1 cellular context compared by ENCODE assay signal in the genomic region with DNA sequence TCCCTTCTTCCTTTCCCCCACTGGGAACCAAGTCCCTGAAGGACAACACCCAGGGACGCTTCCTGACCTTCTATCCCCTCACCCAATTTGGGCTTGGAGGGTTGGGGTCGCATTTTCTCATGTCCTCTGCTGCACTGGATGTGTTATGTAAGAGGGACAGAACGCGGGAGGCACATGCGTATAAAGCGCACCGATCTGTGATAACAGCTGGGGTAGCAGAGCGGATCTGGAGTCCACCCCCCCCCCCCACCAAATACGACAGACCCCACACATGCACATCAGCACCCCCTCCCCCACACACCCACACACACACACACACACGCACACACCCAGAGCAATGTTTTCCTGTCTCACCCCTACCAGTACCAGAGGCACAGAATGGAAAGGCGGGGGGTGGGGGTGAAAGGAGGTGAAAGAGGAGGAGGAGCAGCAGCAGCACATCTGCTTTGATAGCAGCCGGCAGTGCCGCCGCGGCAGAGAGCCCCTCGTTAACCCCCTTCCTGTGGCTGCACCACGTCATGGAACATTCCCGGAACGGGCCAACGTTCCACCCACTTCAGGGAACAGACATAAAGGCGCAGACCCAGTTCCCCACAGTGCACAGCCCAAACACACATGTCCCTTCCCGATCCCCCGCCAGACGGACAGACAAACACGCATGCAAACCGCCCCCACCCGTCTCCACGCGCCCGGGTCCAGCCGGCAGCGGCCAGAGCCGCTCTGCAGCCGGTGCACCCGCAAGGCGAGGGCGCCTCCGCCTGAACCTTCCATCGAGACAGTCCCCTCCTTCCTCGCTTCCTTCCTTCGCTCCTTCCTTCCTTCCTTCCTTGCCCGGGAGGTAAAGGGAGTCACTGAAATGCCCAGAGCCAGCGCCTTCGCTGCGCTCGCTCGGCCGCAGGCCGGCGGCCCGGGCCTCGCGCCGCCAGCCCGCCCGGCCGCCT.
TF ChIP-seq lines count a peak whose summit lies in the region.

No MANE protein-coding gene starts in this region.

TF ChIP-seq in H1, 55 proteins besides CTCF, POLR2A, EP300 and RAD21:
- TF ChIP-seq RXRA (IDR thresholded peaks at IDR 0.05; ENCODE audit: insufficient read depth, low read depth, low read length) (no peak), EGR1 (IDR thresholded peaks at IDR 0.05; ENCODE audit: borderline replicate concordance, low read depth, low read length) (peak; percentile 15; the same call in 1 of the 2 replicates), SRF (IDR thresholded peaks at IDR 0.05; ENCODE audit: low read depth, low read length) (no peak), TBP (IDR thresholded peaks at IDR 0.05; ENCODE audit: low read depth, low read length) (peak; percentile 77), KDM4A (IDR thresholded peaks at IDR 0.05; ENCODE audit: low read depth, low read length, severe bottlenecking) (peak; percentile 50), SIN3A (conservative IDR thresholded peaks at IDR 0.05 in 1 of 2, IDR thresholded peaks at IDR 0.05 in 1 of 2; ENCODE audit: low read depth in 1 of 2, low read length in 2 of 2) (peak; percentile 45 to 68; a peak in 2 of 4 replicates), CREB1 (IDR thresholded peaks at IDR 0.05) (peak; percentile 88), RBBP5 (IDR thresholded peaks at IDR 0.05; ENCODE audit: borderline replicate concordance, low read depth, low read length) (no peak), POLR2AphosphoS5 (IDR thresholded peaks at IDR 0.05; ENCODE audit: low read depth, low read length) (peak; percentile 90), MAX (IDR thresholded peaks at IDR 0.05) (peak; percentile 53; the same call in 1 of the 2 replicates), SP1 (IDR thresholded peaks at IDR 0.05; ENCODE audit: low read depth, low read length) (peak; percentile 68; the same call in 1 of the 2 replicates), PHF8 (conservative IDR thresholded peaks at IDR 0.05; ENCODE audit: low read depth, low read length) (peak; percentile 78), CTBP2 (IDR thresholded peaks at IDR 0.05; ENCODE audit: borderline replicate concordance, insufficient read depth, insufficient read length, low read length) (peak; percentile 66), TEAD4 (IDR thresholded peaks at IDR 0.05; ENCODE audit: low read depth, low read length) (peak; percentile 89), BRCA1 (IDR thresholded peaks at IDR 0.05; ENCODE audit: low read depth, low read length) (no peak), EZH2 (IDR thresholded peaks at IDR 0.05; ENCODE audit: low read depth, low read length, severe bottlenecking) (no peak), TAF1 (IDR thresholded peaks at IDR 0.05; ENCODE audit: low read depth, low read length) (peak; percentile 71), BACH1 (IDR thresholded peaks at IDR 0.05; ENCODE audit: low read length) (no peak), NANOG (IDR thresholded peaks at IDR 0.05; ENCODE audit: insufficient read depth, low read depth, low read length, poor library complexity, severe bottlenecking) (no peak), CBX5 (IDR thresholded peaks at IDR 0.05; ENCODE audit: low read depth, low read length) (no peak)
- TF ChIP-seq, protein P1, sequence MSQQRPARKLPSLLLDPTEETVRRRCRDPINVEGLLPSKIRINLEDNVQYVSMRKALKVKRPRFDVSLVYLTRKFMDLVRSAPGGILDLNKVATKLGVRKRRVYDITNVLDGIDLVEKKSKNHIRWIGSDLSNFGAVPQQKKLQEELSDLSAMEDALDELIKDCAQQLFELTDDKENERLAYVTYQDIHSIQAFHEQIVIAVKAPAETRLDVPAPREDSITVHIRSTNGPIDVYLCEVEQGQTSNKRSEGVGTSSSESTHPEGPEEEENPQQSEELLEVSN (IDR thresholded peaks at IDR 0.05): 0 out of 2 replicates have a peak, but pooled peaks have one; percentile 27
